Comparison of ENCODE assay signal across 1 cellular context in genomic region chrX:107777536-107777832, GRCh38.
TF ChIP-seq lines count a peak whose summit lies in the region.

TSS of gene NCBP2L (plus strand) at chrX:107777733. CDS start at chrX:107794221, 16,488 bp downstream.

TF ChIP-seq in WTC11, 78 proteins besides CTCF, POLR2A, EP300 and RAD21 (continued from another document):
- no peak for TF ChIP-seq ZNF317 (CRISPR knock-in tag; IDR thresholded peaks at IDR 0.05; ENCODE audit: borderline replicate concordance, low read depth)
- TF ChIP-seq AFF4 (CRISPR knock-in tag; IDR thresholded peaks at IDR 0.05; ENCODE audit: borderline replicate concordance): no peak
- TF ChIP-seq ZBTB21 (CRISPR knock-in tag; IDR thresholded peaks at IDR 0.05; ENCODE audit: borderline replicate concordance): no peak
- TF ChIP-seq ETV6 (CRISPR knock-in tag; IDR thresholded peaks at IDR 0.05): no peak
- no peak for TF ChIP-seq NFE2L1 (CRISPR knock-in tag; IDR thresholded peaks at IDR 0.05)
TF ChIP-seq in WTC11: peak in this region for 0.
